ENCODE assay signal across 21 cellular contexts in the genomic region with DNA sequence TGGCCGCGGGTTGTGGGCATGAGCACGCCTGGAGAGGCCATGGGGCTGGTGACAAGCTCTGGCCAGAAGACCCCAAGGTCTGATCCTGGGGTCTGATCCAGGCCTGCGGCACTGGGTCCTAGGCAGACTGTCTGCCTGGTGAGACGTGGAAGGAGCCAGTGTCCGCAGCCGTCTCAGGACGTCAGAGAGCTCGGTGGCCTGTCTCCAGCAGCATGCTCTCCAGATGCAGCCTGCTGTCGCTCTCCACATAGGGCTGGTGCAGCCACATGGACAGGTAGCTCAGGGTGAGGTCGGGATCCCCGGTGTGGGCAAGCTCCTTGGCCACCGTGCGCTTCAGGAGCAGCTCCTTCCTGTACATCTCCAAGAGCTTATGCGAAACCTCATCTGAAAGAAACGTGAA.
"Had no signal": no experiment of that assay in that cellular context is flagged by ENCODE, and none has a peak within 500 bp of the region (broad histone marks: within the 10 kb centered on the region; RNA-seq: fewer than 3 reads in every experiment).

No MANE protein-coding gene starts in this region.

- H2AFZ ChIP-seq: hepatocyte had no signal

- H3K27ac Mint-ChIP-seq: effector memory CD8-positive, alpha-beta T cell; naive B cell; nephron; stimulated activated memory B cell treated with anti-CD40 and anti-IgM and Interleukin-4, amounts not matched to agents 10 μg/mL and 1 μg/mL and 100 μg/mL, for 72 hours had no signal

- ATAC-seq: effector memory CD8-positive, alpha-beta T cell; left colon; left ventricle myocardium superior; psoas muscle; right lobe of liver; stimulated activated memory B cell treated with anti-CD40 and anti-IgM and Interleukin-4, amounts not matched to agents 10 μg/mL and 1 μg/mL and 100 μg/mL, for 72 hours; upper lobe of right lung had no signal

- H3K79me2 ChIP-seq: hepatocyte had no signal

- FAIRE-seq: kidney had no signal

- H3K4me1 Mint-ChIP-seq: central memory CD8-positive, alpha-beta T cell; nephron had no signal

- H3K4me3 Mint-ChIP-seq: central memory CD8-positive, alpha-beta T cell; effector memory CD8-positive, alpha-beta T cell; naive B cell; nephron; stimulated activated memory B cell treated with anti-CD40 and anti-IgM and Interleukin-4, amounts not matched to agents 10 μg/mL and 1 μg/mL and 100 μg/mL, for 72 hours had no signal

- H3K4me2 ChIP-seq: hepatocyte had no signal

- H3K9me3 ChIP-seq: psoas muscle, right lobe of liver, spleen, suprapubic skin, tibial artery, upper lobe of right lung had no signal

- H3K4me1 ChIP-seq: right lobe of liver, tibial artery had no signal

- H3K27me3 ChIP-seq: hepatocyte, right lobe of liver, spleen, suprapubic skin, tibial artery, upper lobe of right lung had no signal

- DNase-seq: effector memory CD8-positive, alpha-beta T cell; foreskin melanocyte; kidney; left colon; left ventricle myocardium superior; mesendoderm; naive B cell; psoas muscle; retina; right lobe of liver; spleen; stimulated activated CD4-positive, alpha-beta T cell treated with anti-CD3 and anti-CD28 coated beads, Interleukin-15, amount 100 ng/mL, for 24 hours; stimulated activated CD4-positive, alpha-beta T cell treated with anti-CD3 and anti-CD28 coated beads, Interleukin-1b, Interleukin-23, amount 100 ng/mL, for 48 hours; stimulated activated CD4-positive, alpha-beta T cell treated with anti-CD3 and anti-CD28 coated beads, Interleukin-4, amount 100 ng/mL, for 24 hours; tibial artery; upper lobe of right lung had no signal

- H3K4me3 ChIP-seq: hepatocyte, psoas muscle, right lobe of liver, spleen, suprapubic skin, tibial artery, upper lobe of right lung had no signal

- H3K9me3 Mint-ChIP-seq: central memory CD8-positive, alpha-beta T cell; effector memory CD8-positive, alpha-beta T cell; naive B cell; nephron; stimulated activated memory B cell treated with anti-CD40 and anti-IgM and Interleukin-4, amounts not matched to agents 10 μg/mL and 1 μg/mL and 100 μg/mL, for 72 hours had no signal

- H3K27me3 Mint-ChIP-seq: central memory CD8-positive, alpha-beta T cell; effector memory CD8-positive, alpha-beta T cell; naive B cell; stimulated activated memory B cell treated with anti-CD40 and anti-IgM and Interleukin-4, amounts not matched to agents 10 μg/mL and 1 μg/mL and 100 μg/mL, for 72 hours had no signal

- H3K27ac ChIP-seq: hepatocyte, psoas muscle, right lobe of liver, spleen, suprapubic skin, tibial artery, upper lobe of right lung had no signal
